In the genomic region with DNA sequence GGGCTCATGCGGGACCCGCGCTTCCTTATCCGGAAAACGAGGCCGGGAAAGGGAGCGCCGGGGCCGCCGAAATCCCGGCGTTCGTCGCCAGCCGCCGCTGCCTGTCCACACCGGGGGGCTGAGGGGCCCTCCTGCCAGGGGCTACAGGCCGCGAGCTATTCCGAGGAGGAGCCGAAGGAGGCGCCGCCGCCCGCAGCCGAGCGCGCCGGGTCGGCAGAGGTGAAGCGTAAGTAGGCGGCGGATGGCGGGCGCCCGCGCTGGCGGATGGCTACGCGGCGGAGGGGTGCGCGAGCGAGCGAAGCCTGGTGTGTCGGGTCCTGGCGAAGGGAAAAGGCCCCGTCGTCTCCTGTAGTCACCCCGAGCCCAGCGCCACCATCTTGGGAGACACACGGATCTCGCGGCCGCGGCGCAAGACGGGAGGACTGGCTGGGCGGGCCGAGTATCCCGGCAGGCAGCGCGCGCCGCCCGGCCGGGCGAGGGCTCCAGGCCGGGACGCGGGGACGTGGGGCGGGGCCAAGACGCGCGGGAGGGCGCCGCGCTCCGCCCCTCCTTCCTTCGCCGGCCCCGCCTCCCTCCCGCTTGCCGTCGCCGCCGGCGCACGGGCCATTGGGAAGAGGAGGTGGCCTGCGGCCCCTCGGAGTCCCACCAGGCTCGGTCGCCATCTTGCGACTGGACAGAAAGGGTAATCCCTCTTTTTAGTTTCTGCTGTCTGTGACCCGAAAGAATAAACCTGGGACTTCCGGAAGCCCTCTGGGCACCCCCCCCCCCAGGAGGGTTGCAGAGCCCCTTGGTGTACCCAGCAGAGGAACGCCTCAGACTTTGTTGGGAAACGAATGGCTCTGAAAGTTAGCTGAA, we compare ENCODE assay signal across 8 cellular contexts. TPM values are rescaled to one million over a fixed set of nuclear protein-coding genes. Genes with fewer than 3 reads are reported as not detected.
DNase-seq lines count a peak whose midpoint lies in the region; ATAC-seq and TF ChIP-seq lines count a peak whose summit lies in the region.

UBE3A (minus strand) TSS at position 424 of the 855 bp plus-strand sequence. CDS start 29,917 bp downstream, outside the sequence.

- peak within 1 kb of the TSS; percentile 92 for H3K27ac ChIP-seq in RWPE1

- TF ChIP-seq CTCF in RWPE1 (conservative IDR thresholded peaks at IDR 0.05; ENCODE audit: low read depth) (peak; percentile 29; the same call in 1 of the 2 replicates), natural killer cell (IDR thresholded peaks at IDR 0.05) (no peak)

- POLR2A ChIA-PET in RWPE1 (lab: Yijun Ruan, JAX; ENCODE audit: low non-redundant PET), result interaction anchor here (0.7 kb wide), 1 partner anchor 59 kb away, joined by 3 read pairs; no protein-coding TSS in a partner anchor

- intact Hi-C loops in natural killer cell (cut with micrococcal nuclease), result loop anchor here (10.0 kb wide), 1 partner anchor 484 kb away; the partner anchor contains the start of genes SNRPN and SNURF

- DNase-seq in ELF-1 (ENCODE audit: low read depth, low spot score), result peak; percentile 94
- DNase-seq in GOT3 (lab: John Stamatoyannopoulos, UW), result peak; percentile 77
- peak; percentile 89 for DNase-seq in LHCN-M2 (ENCODE audit: low read depth)
- peak; percentile 86 for DNase-seq in RWPE1 (ENCODE audit: low spot score)
- DNase-seq in activated T-helper 9 cell treated with anti-CD3 and anti-CD28 coated beads, Interleukin-2, amount 50 U/mL, for 16 hours (ENCODE audit: low read depth), result peak; percentile 82
- DNase-seq in fibroblast of peridontal ligament (ENCODE audit: extremely low read depth), result peak; percentile 85
- DNase-seq in natural killer cell, result peak; percentile 89
- peak; percentile 70 to 87 (median 74) for DNase-seq in stimulated activated naive CD4-positive, alpha-beta T cell (lab: John Stamatoyannopoulos, UW)

- peak; percentile 92 to 98 (median 92) for ATAC-seq in natural killer cell

- no peaks in the 10 kb centered on the region for H3K27me3 Mint-ChIP-seq in natural killer cell (ENCODE audit: low read depth in 2 of 2)

- no peaks in the 10 kb centered on the region for H3K36me3 Mint-ChIP-seq in natural killer cell

- peak within 1 kb of the TSS; percentile 87 to 88 for H3K27ac Mint-ChIP-seq in natural killer cell

- H3K9me3 Mint-ChIP-seq in natural killer cell, result no peaks in the 10 kb centered on the region

- CTCF ChIA-PET in RWPE1 (lab: Yijun Ruan, JAX), result interaction anchor here (0.7 kb wide), 2 partner anchors 21 to 1342 kb away, joined by 4 to 5 read pairs; no protein-coding TSS in a partner anchor

- H3K4me1 Mint-ChIP-seq in natural killer cell, result peaks cover 38 to 41% of the 10 kb centered on the region in 2 donors

- peak within 1 kb of the TSS; percentile 94 for H3K4me3 Mint-ChIP-seq in natural killer cell

RNA-seq across cellular contexts. Expression of gene UBE3A, which starts in this region (rescaled TPM):
- total RNA-seq in LHCN-M2 (2014; rRNA removed) (72.5 and 76.9 TPM in 2 replicates), natural killer cell (100 to 1,000 TPM; 119 to 131 (median 122) TPM)
- 21.7 TPM for polyA plus RNA-seq in LHCN-M2 (2012)

Comparison
In these comparisons a context has a peak if more than half of its experiments do, and no peak if none do; other contexts are left out.
1. Peak in every context shown above with its lines: DNase-seq, ATAC-seq and H3K27ac ChIP-seq.